1 cellular context compared by ENCODE assay signal in the genomic region with DNA sequence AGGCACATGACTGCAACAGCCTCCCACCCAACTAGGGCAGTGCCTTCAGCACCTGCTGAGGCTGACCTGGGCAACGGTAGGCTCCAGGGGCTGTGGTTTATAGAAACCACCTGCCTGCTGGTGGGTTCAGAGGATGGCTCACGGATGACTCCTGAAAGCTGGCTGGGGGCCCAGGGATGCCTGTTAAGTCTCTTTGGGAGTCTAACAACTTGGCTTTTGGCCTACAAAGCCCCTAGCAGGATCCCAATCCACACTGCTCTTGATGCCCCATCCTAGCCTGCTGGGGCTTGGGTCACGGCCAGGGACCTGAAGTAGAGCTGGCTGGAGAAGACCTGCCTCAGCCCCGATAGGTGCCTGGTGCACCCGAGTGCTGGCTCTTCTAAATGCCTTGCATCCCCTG.
TF ChIP-seq lines count a peak whose summit lies in the region.

No MANE protein-coding gene starts in this region.

TF ChIP-seq in IMR-90, 13 proteins besides CTCF, POLR2A, EP300 and RAD21:
- no peak for TF ChIP-seq MAZ (IDR thresholded peaks at IDR 0.05; ENCODE audit: borderline replicate concordance, low read depth, low read length)
